Comparison of ENCODE assay signal across 3 cellular contexts in genomic region chr9:101731429-101731828, GRCh38.
TF ChIP-seq lines count a peak whose summit lies in the region.

No MANE protein-coding gene starts in this region.

TF ChIP-seq in liver, 16 proteins besides CTCF, POLR2A, EP300 and RAD21:
- TF ChIP-seq YY1 (IDR thresholded peaks at IDR 0.05) (no peak), HNF4A (conservative IDR thresholded peaks at IDR 0.05) (peak; percentile 18 to 19)

TF ChIP-seq in HepG2, 621 proteins besides CTCF, POLR2A, EP300 and RAD21:
- no peak for TF ChIP-seq BATF2 (CRISPR knock-in tag; IDR thresholded peaks at IDR 0.05)
- no peak for TF ChIP-seq TRAFD1 (CRISPR knock-in tag; IDR thresholded peaks at IDR 0.05; ENCODE audit: borderline replicate concordance)
- TF ChIP-seq ZBTB4 (CRISPR knock-in tag; IDR thresholded peaks at IDR 0.05; ENCODE audit: borderline replicate concordance) = no peak
- no peak for TF ChIP-seq ZFP41 (CRISPR knock-in tag; IDR thresholded peaks at IDR 0.05; ENCODE audit: borderline replicate concordance)
- no peak for TF ChIP-seq ATRX (CRISPR knock-in tag; IDR thresholded peaks at IDR 0.05; ENCODE audit: borderline replicate concordance)
- TF ChIP-seq ZSCAN25 (CRISPR knock-in tag; IDR thresholded peaks at IDR 0.05) = no peak
- TF ChIP-seq NR2F1 (CRISPR knock-in tag; IDR thresholded peaks at IDR 0.05) = no peak
- TF ChIP-seq MTF1 (CRISPR knock-in tag; IDR thresholded peaks at IDR 0.05) = no peak

TF ChIP-seq in GM23338, 12 proteins besides CTCF, POLR2A, EP300 and RAD21:
- no peak for TF ChIP-seq ZNF331 (CRISPR knock-in tag; IDR thresholded peaks at IDR 0.05; ENCODE audit: low read depth)
- no peak for TF ChIP-seq STAT1 (IDR thresholded peaks at IDR 0.05; ENCODE audit: unreplicated experiment)
- no peak for TF ChIP-seq EZH2 (IDR thresholded peaks at IDR 0.05; ENCODE audit: low read depth, unreplicated experiment)
- TF ChIP-seq ETS1 (IDR thresholded peaks at IDR 0.05) = no peak
